12 cellular contexts compared by ENCODE assay signal in genomic region chr14:49464885-49465284, GRCh38.
DNase-seq lines count a peak whose midpoint lies in the region; TF ChIP-seq lines count a peak whose summit lies in the region.
"Had no signal": no experiment of that assay in that cellular context is flagged by ENCODE, and none has a peak within 500 bp of the region (broad histone marks: within the 10 kb centered on the region; RNA-seq: fewer than 3 reads in every experiment).

No MANE protein-coding gene starts in this region.

- H3K27me3 ChIP-seq in BE2C (peaks cover 2% of the 10 kb centered on the region; the same call in 1 of the 2 replicates), H9 (ENCODE audit: insufficient read depth, low read length) (no peaks in the 10 kb centered on the region; the same call in 1 of the 2 replicates), SK-N-SH (ENCODE audit: insufficient read depth) (no peaks in the 10 kb centered on the region)

- no peak overlapping the region for H3K23ac ChIP-seq in H9 (ENCODE audit: insufficient read length, low read depth, low read length)

- H3K23me2 ChIP-seq in H9 (ENCODE audit: insufficient read length, low read depth, low read length, poor library complexity, severe bottlenecking) = no peaks in the 10 kb centered on the region

- H2BK12ac ChIP-seq in H9 (ENCODE audit: insufficient read length, low read depth, low read length) = no peak overlapping the region

- no peaks in the 10 kb centered on the region for H3K4me1 ChIP-seq in BE2C
- peaks cover 2% of the 10 kb centered on the region; the same call in 1 of the 2 replicates for H3K4me1 ChIP-seq in H9 (ENCODE audit: insufficient read depth, low read length)
- no peaks in the 10 kb centered on the region for H3K4me1 ChIP-seq in SK-N-SH (ENCODE audit: control insufficient read depth in 1 of 2, insufficient read depth in 2 of 2, low read depth in 1 of 2, low read length in 1 of 2)

- no peak overlapping the region for H2BK120ac ChIP-seq in H9 (ENCODE audit: low read depth, low read length, poor library complexity, severe bottlenecking)

- no peak for TF ChIP-seq EP300 in SK-N-SH (IDR thresholded peaks at IDR 0.05; ENCODE audit: borderline replicate concordance in 1 of 2, low read depth in 1 of 2, low read length in 1 of 2)

- DNase-seq in BE2C (no peak), H9 (peak; percentile 65), SK-N-SH (peak; percentile 5), iPS DF 19.7 (ENCODE audit: low read depth, low spot score) (peak; percentile 47), head of caudate nucleus (no peak), dermis blood vessel endothelial cell (no peak), DMS79 (lab: John Stamatoyannopoulos, UW) (no peak)
- no peak for DNase-seq in stimulated activated CD4-positive, alpha-beta T cell treated with anti-CD3 and anti-CD28 coated beads, Interleukin-4, amount 100 ng/mL, for 4 hours
- DNase-seq: CD4-positive, CD25-positive, alpha-beta regulatory T cell; NCI-H146; T1000; trophoblast cell had no signal

- H2BK5ac ChIP-seq in H9 (ENCODE audit: insufficient read length, low read length) = no peak overlapping the region

- H3K18ac ChIP-seq in H9 (ENCODE audit: insufficient read length, low read depth, low read length) = no peak overlapping the region

- peaks cover 4 to 12% of the 10 kb centered on the region in 2 experiments; a peak in 3 of 5 replicates for H3K9me3 Mint-ChIP-seq in H9

- H3K27ac ChIP-seq in H9 (ENCODE audit: insufficient read length, low read depth, low read length) = no peak overlapping the region
- no peak overlapping the region for H3K27ac ChIP-seq in SK-N-SH (ENCODE audit: low read depth in 2 of 2, low read length in 1 of 2)

- TF ChIP-seq RAD21 in SK-N-SH (IDR thresholded peaks at IDR 0.05; ENCODE audit: low read length) = no peak

- no peak overlapping the region for H4K91ac ChIP-seq in H9 (ENCODE audit: insufficient read length, low read depth, low read length)

- no peaks in the 10 kb centered on the region for H3K9me3 ChIP-seq in BE2C
- H3K9me3 ChIP-seq in H9 (ENCODE audit: control insufficient read depth, low read depth, low read length) = no peaks in the 10 kb centered on the region
- H3K9me3 ChIP-seq in SK-N-SH = no peaks in the 10 kb centered on the region

- CTCF ChIA-PET in SK-N-SH (lab: Yijun Ruan, JAX) = interaction anchor here (1.0 kb wide), 1 partner anchor 86 kb away, joined by 4 read pairs; no protein-coding TSS in a partner anchor

- intact Hi-C loops in head of caudate nucleus (cut with DNase I) = no loop called here

- no peaks in the 10 kb centered on the region for H3K79me2 ChIP-seq in H9 (ENCODE audit: insufficient read depth, low read length)
- H3K79me2 ChIP-seq in SK-N-SH (ENCODE audit: insufficient read depth) = no peaks in the 10 kb centered on the region

- no peak overlapping the region for H3K4me3 Mint-ChIP-seq in H9
- H3K4me3 Mint-ChIP-seq: CD4-positive, CD25-positive, alpha-beta regulatory T cell had no signal

- H4K20me1 ChIP-seq in H9 (ENCODE audit: control insufficient read depth, insufficient read depth, insufficient read length) (no peaks in the 10 kb centered on the region), SK-N-SH (ENCODE audit: insufficient read depth) (no peaks in the 10 kb centered on the region)

- peaks cover 0 to 5% (median 4%) of the 10 kb centered on the region in 3 experiments; a peak in 3 of 7 replicates for H3K36me3 Mint-ChIP-seq in H9 (ENCODE audit: insufficient read depth in 1 of 3, low read depth in 3 of 3)
- H3K36me3 Mint-ChIP-seq: CD4-positive, CD25-positive, alpha-beta regulatory T cell had no signal

- H3K4ac ChIP-seq in H9 (ENCODE audit: low read depth, low read length) = no peak overlapping the region

- H2BK20ac ChIP-seq in H9 (ENCODE audit: low read depth, low read length, poor library complexity, severe bottlenecking) = no peak overlapping the region

- H3K9me2 ChIP-seq in SK-N-SH = no peaks in the 10 kb centered on the region

- H4K5ac ChIP-seq in H9 (ENCODE audit: insufficient read length, low read depth, low read length) = no peak overlapping the region

- H2BK15ac ChIP-seq in H9 (ENCODE audit: low read depth, low read length) = no peak overlapping the region

- H3K56ac ChIP-seq in H9 (ENCODE audit: insufficient read length, low read depth, low read length) = no peak overlapping the region

- no peaks in the 10 kb centered on the region for H3K79me1 ChIP-seq in H9 (ENCODE audit: insufficient read depth, low read depth, low read length, poor library complexity, severe bottlenecking)

- peaks cover 26 to 42% of the 10 kb centered on the region in 2 experiments for H3K4me1 Mint-ChIP-seq in H9
- H3K4me1 Mint-ChIP-seq: CD4-positive, CD25-positive, alpha-beta regulatory T cell had no signal

- peak; percentile 40 for TF ChIP-seq CTCF in BE2C (IDR thresholded peaks at IDR 0.05; ENCODE audit: low read depth, low read length)
- TF ChIP-seq CTCF in H9 (conservative IDR thresholded peaks at IDR 0.05) = peak; percentile 69
- TF ChIP-seq CTCF in SK-N-SH (IDR thresholded peaks at IDR 0.05) = peak; percentile 17; the same call in 1 of the 2 replicates

- peak overlapping the region in 1 of 3 experiments; percentile 71; a peak in 2 of 7 replicates for H3K27ac Mint-ChIP-seq in H9
- H3K27ac Mint-ChIP-seq: CD4-positive, CD25-positive, alpha-beta regulatory T cell had no signal

- H3K36me3 ChIP-seq in BE2C = no peaks in the 10 kb centered on the region
- no peaks in the 10 kb centered on the region for H3K36me3 ChIP-seq in SK-N-SH (replicated peaks in 1 of 2; ENCODE audit: control insufficient read depth in 1 of 2, insufficient read depth in 2 of 2, low read length in 1 of 2)

- POLR2A ChIA-PET in SK-N-SH (lab: Yijun Ruan, JAX) = no interaction called here

- H3K4me2 ChIP-seq in H9 (ENCODE audit: insufficient read depth, insufficient read length, low read length) = no peak overlapping the region
- no peak overlapping the region for H3K4me2 ChIP-seq in SK-N-SH

- no CpG with 5 or more reads among the region's 1 CpG for WGBS in H9 (ENCODE audit: extremely low coverage, insufficient read length, low lambda C conversion rate)
- whole genome bisulfite sequencing in SK-N-SH (ENCODE audit: low lambda C conversion rate) = 88% methylated on average over 1 of the region's 1 CpG

- H2AFZ ChIP-seq in H9 (ENCODE audit: low read length) (peak overlapping the region; percentile 85), SK-N-SH (ENCODE audit: low read depth) (no peak overlapping the region)

- no peaks in the 10 kb centered on the region for H3K27me3 Mint-ChIP-seq in H9 (ENCODE audit: low read depth)

- no peaks in the 10 kb centered on the region for H3F3A ChIP-seq in SK-N-SH (replicated peaks; ENCODE audit: insufficient read depth)

- no peak overlapping the region for H3T11ph ChIP-seq in H9 (ENCODE audit: low read length)

- no peak overlapping the region for H4K8ac ChIP-seq in H9 (replicated peaks; ENCODE audit: insufficient read length, low read depth, low read length)

- H2AK5ac ChIP-seq in H9 (ENCODE audit: insufficient read length, low read length) = no peak overlapping the region

- H3K4me3 ChIP-seq in BE2C (ENCODE audit: low read depth, low read length) (no peak overlapping the region), SK-N-SH (ENCODE audit: low read depth in 2 of 2, low read length in 1 of 2) (no peak overlapping the region)

- H3K14ac ChIP-seq in H9 (ENCODE audit: insufficient read depth, low read length) = no peak overlapping the region

- no peak overlapping the region for H3K9ac ChIP-seq in H9 (ENCODE audit: extremely low read depth, insufficient read length, low read length)
- no peak overlapping the region for H3K9ac ChIP-seq in SK-N-SH

TF ChIP-seq in SK-N-SH, 30 proteins besides CTCF, POLR2A, EP300 and RAD21:
- no peak for TF ChIP-seq NFIC (IDR thresholded peaks at IDR 0.05; ENCODE audit: borderline replicate concordance)
- TF ChIP-seq FOSL2 (IDR thresholded peaks at IDR 0.05; ENCODE audit: borderline replicate concordance, low read depth) = no peak
- TF ChIP-seq RCOR1 (IDR thresholded peaks at IDR 0.05; ENCODE audit: low read length) = no peak
- TF ChIP-seq TEAD4 (IDR thresholded peaks at IDR 0.05; ENCODE audit: borderline replicate concordance, insufficient read depth) = no peak
- no peak for TF ChIP-seq IRF3 (IDR thresholded peaks at IDR 0.05; ENCODE audit: low read depth, low read length)
- no peak for TF ChIP-seq MXI1 (IDR thresholded peaks at IDR 0.05; ENCODE audit: low read depth, low read length)

Comparison
In these comparisons a context has a peak if more than half of its experiments do, and no peak if none do; other contexts are left out.
1. DNase-seq: peak in H9 (single experiment), SK-N-SH (single experiment) and iPS DF 19.7 (single experiment); none in BE2C (single experiment), head of caudate nucleus (0 of 42), dermis blood vessel endothelial cell (single experiment), DMS79 (single experiment) and stimulated activated CD4-positive, alpha-beta T cell treated with anti-CD3 and anti-CD28 coated beads, Interleukin-4, amount 100 ng/mL, for 4 hours (0 of 2).
2. CTCF ChIP-seq: peak in every context shown above with its lines; median percentile 69 in H9; 40 in BE2C; 17 in SK-N-SH.